In the genomic region with DNA sequence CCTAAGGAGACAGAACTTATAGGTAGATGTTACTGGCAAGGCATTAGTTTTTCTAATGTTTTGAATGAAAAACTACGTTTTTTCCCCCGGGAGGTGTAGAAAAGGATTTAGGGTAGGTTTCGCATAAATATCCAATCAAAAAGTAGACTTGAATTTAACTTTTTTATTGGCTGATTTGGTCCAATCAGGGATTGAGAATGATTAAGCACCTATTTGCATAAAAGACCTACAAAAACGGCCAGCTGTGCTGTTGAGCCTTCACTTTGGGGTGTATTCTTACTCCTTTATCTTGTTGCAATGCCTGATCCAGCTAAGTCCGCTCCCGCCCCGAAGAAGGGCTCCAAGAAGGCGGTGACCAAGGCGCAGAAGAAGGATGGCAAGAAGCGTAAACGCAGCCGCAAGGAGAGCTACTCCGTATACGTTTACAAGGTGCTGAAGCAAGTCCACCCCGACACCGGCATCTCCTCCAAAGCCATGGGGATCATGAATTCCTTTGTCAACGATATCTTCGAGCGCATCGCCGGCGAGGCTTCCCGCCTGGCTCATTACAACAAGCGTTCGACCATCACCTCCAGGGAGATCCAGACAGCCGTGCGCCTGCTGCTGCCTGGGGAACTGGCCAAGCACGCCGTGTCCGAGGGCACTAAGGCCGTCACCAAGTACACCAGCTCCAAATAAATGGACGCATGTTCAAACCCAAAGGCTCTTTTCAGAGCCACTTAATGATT, we compare ENCODE assay signal across 8 cellular contexts.
A peak's percentile ranks its signal among the peaks of the same experiment; 100 is the strongest.
DNase-seq lines count a peak whose midpoint lies in the region; ATAC-seq and TF ChIP-seq lines count a peak whose summit lies in the region.

No MANE protein-coding gene starts in this region.

- no peak overlapping the region for H3K9ac ChIP-seq in fibroblast of lung (ENCODE audit: insufficient read depth, low read length)

- H3K4me2 ChIP-seq in OCI-LY7 (ENCODE audit: low read length) (no peak overlapping the region), fibroblast of lung (ENCODE audit: extremely low read depth, insufficient read depth, low read length) (peak overlapping the region; percentile 98)

- H3K9me3 ChIP-seq in OCI-LY7 (ENCODE audit: low read length) (peaks cover 17% of the 10 kb centered on the region; the same call in 1 of the 2 replicates), fibroblast of lung (ENCODE audit: control insufficient read depth, insufficient read depth, low read depth, low read length) (no peaks in the 10 kb centered on the region), upper lobe of right lung (no peaks in the 10 kb centered on the region)

- H3K27ac Mint-ChIP-seq in natural killer cell = peak overlapping the region; percentile 96 to 97

- no peaks in the 10 kb centered on the region for H3K36me3 Mint-ChIP-seq in natural killer cell

- H3K4me3 ChIP-seq in OCI-LY7 (ENCODE audit: low read depth, low read length, poor library complexity, severe bottlenecking) (no peak overlapping the region), fibroblast of lung (replicated peaks in 1 of 4; ENCODE audit: control extremely low read depth in 1 of 4, insufficient read depth in 1 of 4, low read depth in 3 of 4, low read length in 4 of 4) (peak overlapping the region; percentile 62 to 99 (median 76)), upper lobe of right lung (peak overlapping the region; percentile 50)

- no peaks in the 10 kb centered on the region for H4K20me1 ChIP-seq in OCI-LY7 (ENCODE audit: insufficient read depth, low read length)
- H4K20me1 ChIP-seq in fibroblast of lung (ENCODE audit: control insufficient read depth, extremely low read depth, insufficient read depth, low read length) = no peaks in the 10 kb centered on the region

- BruUV-seq in OCI-LY7 (replicated peaks; lab: Mats Ljungman, UMichigan) = no TSS peak

- ATAC-seq in HG03469 (IDR thresholded peaks at IDR 0.05; ENCODE audit: unreplicated experiment) (peak; percentile 48), natural killer cell (peak; percentile 56 to 64 (median 58)), upper lobe of right lung (peak; percentile 77)

- intact Hi-C loops in OCI-LY7 (cut with micrococcal nuclease; ENCODE audit: unreplicated experiment) = no loop called here
- intact Hi-C loops in natural killer cell (cut with micrococcal nuclease) = loop anchor here (2.0 kb wide), 3 partner anchors 33 to 47 kb away; a partner anchor contains a TSS
- intact Hi-C loops in upper lobe of right lung (cut with DNase I) = no loop called here

- H3K27me3 Mint-ChIP-seq in natural killer cell (ENCODE audit: low read depth in 2 of 2) = no peaks in the 10 kb centered on the region

- H3K27ac ChIP-seq in OCI-LY7 (ENCODE audit: low read depth, low read length, poor library complexity, severe bottlenecking) = no peak overlapping the region
- H3K27ac ChIP-seq in fibroblast of lung (ENCODE audit: insufficient read depth, low read length) = peak overlapping the region; percentile 86
- peak overlapping the region; percentile 38 for H3K27ac ChIP-seq in upper lobe of right lung

- peaks cover 39 to 40% of the 10 kb centered on the region in 2 donors for H3K4me1 Mint-ChIP-seq in natural killer cell

- H3K27me3 ChIP-seq in fibroblast of lung (ENCODE audit: control insufficient read depth, insufficient read depth, low read length) = peaks cover 2% of the 10 kb centered on the region
- H3K27me3 ChIP-seq in upper lobe of right lung = peaks cover 61% of the 10 kb centered on the region

- no peaks in the 10 kb centered on the region for H3K9me3 Mint-ChIP-seq in natural killer cell

- H3K36me3 ChIP-seq in OCI-LY7 (ENCODE audit: insufficient read depth, low read length) (no peaks in the 10 kb centered on the region; the same call in 1 of the 2 replicates), fibroblast of lung (ENCODE audit: control insufficient read depth, insufficient read depth, low read length) (no peaks in the 10 kb centered on the region), upper lobe of right lung (no peaks in the 10 kb centered on the region)

- no peaks in the 10 kb centered on the region for H3K79me2 ChIP-seq in OCI-LY7 (ENCODE audit: insufficient read depth, low read depth, low read length)
- peaks cover 2% of the 10 kb centered on the region for H3K79me2 ChIP-seq in fibroblast of lung (ENCODE audit: control insufficient read depth, insufficient read depth, low read length)

- H2AFZ ChIP-seq in OCI-LY7 (ENCODE audit: low read length) = peak overlapping the region; percentile 56
- H2AFZ ChIP-seq in fibroblast of lung (ENCODE audit: low read length) = peak overlapping the region; percentile 82

- TF ChIP-seq CTCF in OCI-LY7 (conservative IDR thresholded peaks at IDR 0.05; ENCODE audit: low read length) (no peak), fibroblast of lung (conservative IDR thresholded peaks at IDR 0.05 in 1 of 2, IDR thresholded peaks at IDR 0.05 in 1 of 2; ENCODE audit: low read depth in 1 of 2, low read length in 2 of 2) (no peak), natural killer cell (IDR thresholded peaks at IDR 0.05) (no peak), upper lobe of right lung (IDR thresholded peaks at IDR 0.05) (no peak)

- peak; percentile 99 for TF ChIP-seq POLR2A in GM19193 (IDR thresholded peaks at IDR 0.05; ENCODE audit: extremely low read depth, insufficient read depth, insufficient read length)

- peaks cover 27% of the 10 kb centered on the region for H3K4me1 ChIP-seq in OCI-LY7 (ENCODE audit: insufficient read depth, low read length, poor library complexity, severe bottlenecking)
- no peaks in the 10 kb centered on the region for H3K4me1 ChIP-seq in fibroblast of lung (ENCODE audit: control insufficient read depth, extremely low read depth, insufficient read depth, low read length)
- no peaks in the 10 kb centered on the region for H3K4me1 ChIP-seq in upper lobe of right lung

- CTCF ChIA-PET in OCI-LY7 (lab: Charles Lee; ENCODE audit: unreplicated experiment) = no interaction called here

- H3K9me2 ChIP-seq in OCI-LY7 (ENCODE audit: insufficient read depth, low read length) = no peaks in the 10 kb centered on the region

- DNase-seq in AG20443 (ENCODE audit: low spot score) (peak; percentile 22), OCI-LY7 (ENCODE audit: low spot score) (no peak), activated T-helper 1 cell treated with Interleukin-2 at 50 U/mL for 16 hours (ENCODE audit: low read depth) (peak; percentile 20), fibroblast of lung (ENCODE audit: low read depth in 2 of 2) (peak; percentile 94 to 97), natural killer cell (peak; percentile 61), upper lobe of right lung (peak; percentile 70)

- POLR2A ChIA-PET in OCI-LY7 (lab: Charles Lee) = interaction anchor here (0.6 to 2.4 kb wide), 7 partner anchors 8 to 817 kb away, joined by 3 to 12 read pairs (median 6); a partner anchor contains a TSS

- H3K4me3 Mint-ChIP-seq in natural killer cell = peak overlapping the region; percentile 98
